Comparison of ENCODE assay signal across 1 cellular context in the genomic region with DNA sequence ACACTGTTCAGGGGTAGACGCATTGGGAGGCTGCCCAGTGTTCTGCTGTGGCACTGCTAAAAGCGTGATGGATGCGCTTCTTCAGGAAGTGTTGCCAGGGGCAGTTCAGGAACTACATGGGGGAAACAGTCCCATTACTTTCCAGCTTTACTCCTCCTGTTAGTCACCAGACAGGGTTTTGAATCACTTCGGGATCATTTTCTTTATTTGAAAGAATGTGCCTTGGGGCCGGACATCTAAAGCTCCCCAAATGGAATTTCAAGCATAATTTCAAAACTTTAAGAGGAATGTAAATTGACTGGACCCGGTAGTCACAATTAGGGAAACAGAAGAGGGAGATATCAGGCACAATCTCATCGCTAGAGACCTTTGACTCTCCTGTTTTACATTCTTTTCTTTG.
TF ChIP-seq lines count a peak whose summit lies in the region.

No MANE protein-coding gene starts in this region.

TF ChIP-seq in IMR-90, 13 proteins besides CTCF, POLR2A, EP300 and RAD21:
- TF ChIP-seq FOS (IDR thresholded peaks at IDR 0.05; ENCODE audit: low read depth, low read length) (peak; percentile 19; the same call in 1 of the 2 replicates), BHLHE40 (IDR thresholded peaks at IDR 0.05; ENCODE audit: low read depth, low read length) (peak; percentile 43; the same call in 1 of the 2 replicates), CEBPB (IDR thresholded peaks at IDR 0.05; ENCODE audit: low read depth, low read length) (no peak)
